In the genomic region with DNA sequence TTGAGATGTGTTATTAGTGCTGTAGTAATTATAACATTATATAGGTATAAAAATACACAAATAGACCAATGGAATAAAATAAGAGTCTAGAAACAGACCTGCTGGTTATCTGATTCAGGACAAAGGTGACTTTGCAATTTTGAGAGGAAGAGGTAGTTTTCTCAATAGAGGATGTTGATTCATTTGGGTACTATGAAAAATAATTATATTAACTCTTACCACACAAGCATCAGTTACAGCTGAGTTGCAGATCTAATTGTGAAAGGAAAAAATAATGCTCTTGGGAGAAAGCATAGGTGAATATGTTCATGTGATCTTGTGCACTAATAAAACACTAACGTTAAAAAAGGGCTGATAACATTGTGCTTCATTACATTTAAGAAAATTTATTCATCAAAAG, we compare ENCODE assay signal across 20 cellular contexts.
A peak's percentile ranks its signal among the peaks of the same experiment; 100 is the strongest.
DNase-seq lines count a peak whose midpoint lies in the region; ATAC-seq, FAIRE-seq and TF ChIP-seq lines count a peak whose summit lies in the region.
"Had no signal": no experiment of that assay in that cellular context is flagged by ENCODE, and none has a peak within 500 bp of the region (broad histone marks: within the 10 kb centered on the region; RNA-seq: fewer than 3 reads in every experiment).

No MANE protein-coding gene starts in this region.

- no peaks in the 10 kb centered on the region for H3K9me1 ChIP-seq in K562 (ENCODE audit: control insufficient read depth, insufficient read depth, low read length)

- DNase-seq in K562 (ENCODE audit: extremely low read depth in 1 of 4, low spot score in 3 of 4): no peak
- no peak for DNase-seq in amniotic stem cell (lab: John Stamatoyannopoulos, UW)
- no peak for DNase-seq in activated effector memory CD4-positive, alpha-beta T cell treated with anti-CD3 and anti-CD28 coated beads, Interleukin-2, amount 50 U/mL, for 16 hours
- DNase-seq: activated CD4-positive, CD25-positive, alpha-beta regulatory T cell treated with anti-CD3 and anti-CD28 coated beads, Interleukin-2, amount 50 U/mL, for 72 hours; Calu3; Kasumi-1; left ventricle myocardium superior; mucosa of descending colon; NCI-H1417 treated with DMSO at 0.1 percent for 48 hours; NCI-H2171; NCI-H69; spleen had no signal

- no peaks in the 10 kb centered on the region for H3K27me3 ChIP-seq in K562 (ENCODE audit: control insufficient read depth in 2 of 2, insufficient read depth in 2 of 2, low read length in 2 of 2)
- H3K27me3 ChIP-seq: gastroesophageal sphincter, spleen had no signal

- no peaks in the 10 kb centered on the region for H3K79me2 ChIP-seq in K562 (ENCODE audit: control insufficient read depth, insufficient read depth, low read length)

- H3K9ac ChIP-seq in K562 (ENCODE audit: insufficient read depth in 1 of 2, low read depth in 2 of 2, low read length in 2 of 2): no peak overlapping the region

- CTCF ChIA-PET in K562 (lab: Yijun Ruan, JAX; ENCODE audit: low intra/inter-chr PET ratio): no interaction called here

- intact Hi-C loops in K562 (cut with micrococcal nuclease): no loop called here

- no peak overlapping the region for H3K4me3 ChIP-seq in K562
- H3K4me3 ChIP-seq: gastroesophageal sphincter, mucosa of descending colon, spleen, thoracic aorta had no signal

- no peak overlapping the region for H2AFZ ChIP-seq in K562 (ENCODE audit: low read depth, low read length)

- in situ Hi-C loops in K562 (cut with MboI): loop anchor here (10.0 kb wide), 1 partner anchor 235 kb away; no protein-coding TSS in a partner anchor

- TF ChIP-seq POLR2A in K562 (conservative IDR thresholded peaks at IDR 0.05): no peak

- no peak overlapping the region for H3K4me2 ChIP-seq in K562 (ENCODE audit: insufficient read depth, low read length)

- H3K9me3 ChIP-seq in K562 (replicated peaks; ENCODE audit: control insufficient read depth, insufficient read depth, low read depth, low read length): no peaks in the 10 kb centered on the region
- H3K9me3 ChIP-seq: gastroesophageal sphincter, mucosa of descending colon, spleen, thoracic aorta had no signal

- no peaks in the 10 kb centered on the region for H4K20me1 ChIP-seq in K562 (replicated peaks; ENCODE audit: control insufficient read depth, insufficient read depth, low read length)

- POLR2A ChIA-PET in K562 (lab: Yijun Ruan, JAX): no interaction called here

- no peak for TF ChIP-seq RAD21 in K562 (CRISPR knock-in tag; conservative IDR thresholded peaks at IDR 0.05 in 1 of 2, IDR thresholded peaks at IDR 0.05 in 1 of 2)

- no peak for FAIRE-seq in K562 (lab: Jason Lieb, UNC)

- H3K27ac ChIP-seq in K562 (ENCODE audit: extremely low read depth, low read depth, low read length): no peak overlapping the region
- H3K27ac ChIP-seq: gastroesophageal sphincter, spleen, thoracic aorta had no signal

- ATAC-seq in GM18861 (IDR thresholded peaks at IDR 0.05; ENCODE audit: unreplicated experiment) (peak; percentile 57), GM21447 (IDR thresholded peaks at IDR 0.05; ENCODE audit: unreplicated experiment) (peak; percentile 42), HG03442 (IDR thresholded peaks at IDR 0.05; ENCODE audit: unreplicated experiment) (peak; percentile 60), K562 (no peak), GM21367 (IDR thresholded peaks at IDR 0.05; ENCODE audit: unreplicated experiment) (no peak)
- ATAC-seq: esophagus mucosa; gastroesophageal sphincter; left ventricle myocardium superior; mucosa of descending colon; stimulated activated effector memory CD8-positive, alpha-beta T cell treated with anti-CD3 and anti-CD28 coated beads, Interleukin-12 subunit alpha, Interleukin-12 subunit beta, amount 100 ng/mL, for 72 hours had no signal

- TF ChIP-seq CTCF in K562 (IDR thresholded peaks at IDR 0.05 in 2 of 3, conservative IDR thresholded peaks at IDR 0.05 in 1 of 3; ENCODE audit: insufficient read depth in 2 of 3, low read depth in 1 of 3, low read length in 3 of 3): no peak

- H3K36me3 ChIP-seq in K562 (ENCODE audit: control insufficient read depth, insufficient read depth, low read length): no peaks in the 10 kb centered on the region
- H3K36me3 ChIP-seq: thoracic aorta had no signal

- TF ChIP-seq EP300 in K562 (IDR thresholded peaks at IDR 0.05; ENCODE audit: low read length): no peak

- BruUV-seq in K562 (replicated peaks; lab: Mats Ljungman, UMichigan): no TSS peak

- no peaks in the 10 kb centered on the region for H3K4me1 ChIP-seq in K562 (replicated peaks in 1 of 2; ENCODE audit: control insufficient read depth in 2 of 2, insufficient read depth in 2 of 2, low read length in 2 of 2)

- WGBS in K562 (ENCODE audit: insufficient coverage, low coverage, missing lambda C conversion rate): 25% methylated on average over 1 of the region's 1 CpG

TF ChIP-seq in K562, 482 proteins besides CTCF, POLR2A, EP300 and RAD21:
- peak; percentile 63 for TF ChIP-seq MAFG (tag; conservative IDR thresholded peaks at IDR 0.05)
- TF ChIP-seq, protein P1, sequence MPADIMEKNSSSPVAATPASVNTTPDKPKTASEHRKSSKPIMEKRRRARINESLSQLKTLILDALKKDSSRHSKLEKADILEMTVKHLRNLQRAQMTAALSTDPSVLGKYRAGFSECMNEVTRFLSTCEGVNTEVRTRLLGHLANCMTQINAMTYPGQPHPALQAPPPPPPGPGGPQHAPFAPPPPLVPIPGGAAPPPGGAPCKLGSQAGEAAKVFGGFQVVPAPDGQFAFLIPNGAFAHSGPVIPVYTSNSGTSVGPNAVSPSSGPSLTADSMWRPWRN (IDR thresholded peaks at IDR 0.05; ENCODE audit: low read depth): no peak
- TF ChIP-seq C11orf30 (IDR thresholded peaks at IDR 0.05; ENCODE audit: low read depth): 0 out of 2 replicates have a peak, but pooled peaks have one; percentile 22
- TF ChIP-seq ZNF316 (IDR thresholded peaks at IDR 0.05): 0 out of 2 replicates have a peak, but pooled peaks have one; percentile 2

Comparison
In these comparisons a context has a peak if more than half of its experiments do, and no peak if none do; other contexts are left out.
1. ATAC-seq: peak in GM18861 (single experiment), GM21447 (single experiment) and HG03442 (single experiment); none in K562 (single experiment) and GM21367 (single experiment).